ENCODE assay signal across 9 cellular contexts in the genomic region with DNA sequence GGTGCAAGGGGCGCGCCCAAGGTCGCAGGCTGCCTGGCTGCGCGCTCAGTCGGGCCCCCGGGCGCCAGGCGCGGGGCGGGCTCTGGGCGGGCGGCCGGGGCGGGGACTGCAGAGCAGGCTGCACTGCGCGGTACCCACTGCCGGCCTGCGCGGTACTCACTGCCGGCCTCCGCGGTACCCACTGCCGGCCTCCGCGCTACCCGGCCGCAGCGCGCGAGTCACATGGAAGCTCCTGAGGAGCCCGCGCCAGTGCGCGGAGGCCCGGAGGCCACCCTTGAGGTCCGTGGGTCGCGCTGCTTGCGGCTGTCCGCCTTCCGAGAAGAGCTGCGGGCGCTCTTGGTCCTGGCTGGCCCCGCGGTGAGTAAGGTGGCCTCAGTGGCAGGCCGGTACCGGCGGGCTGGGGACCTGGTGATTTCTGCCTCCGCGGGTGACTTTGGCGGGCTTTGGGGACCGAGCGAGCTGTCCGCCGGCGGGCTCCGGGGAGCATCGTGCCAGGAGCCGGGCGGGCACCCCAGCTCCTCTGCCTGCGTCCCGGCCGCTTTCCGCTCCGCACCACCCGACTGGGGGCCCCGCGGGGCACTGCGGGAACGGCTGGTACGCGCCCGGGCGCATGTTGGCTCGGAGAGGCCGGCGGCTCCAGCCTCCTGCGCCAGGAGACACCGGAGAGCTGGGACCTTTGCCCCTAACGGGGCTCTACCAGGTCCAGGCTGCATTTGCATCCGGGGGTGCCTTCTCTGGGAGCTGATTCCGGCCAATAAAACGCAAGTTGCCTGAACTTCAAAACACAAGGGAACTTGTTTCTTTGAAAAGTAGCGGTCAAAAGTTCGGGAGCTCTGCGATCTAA. TPM values are rescaled to one million over a fixed set of nuclear protein-coding genes. Genes with fewer than 3 reads are reported as not detected.
DNase-seq lines count a peak whose midpoint lies in the region; ATAC-seq and TF ChIP-seq lines count a peak whose summit lies in the region.
"Had no signal": no experiment of that assay in that cellular context is flagged by ENCODE, and none has a peak within 500 bp of the region (broad histone marks: within the 10 kb centered on the region; RNA-seq: fewer than 3 reads in every experiment).

TSS of gene SLC47A1 (plus strand) at position 137 of the 844 bp plus-strand sequence. CDS start at position 223, 86 bp downstream.

- H3K4me3 Mint-ChIP-seq in activated T-helper 1 cell treated with anti-CD3 and anti-CD28 coated beads, Interleukin-12 subunit alpha, Interleukin-12 subunit beta, Interleukin-2, Interleukin-4 antibody, amounts not matched to agents 30 ng/mL and 10 ng/mL and 1 ng/mL, durations not matched to agents 14 hours and 24 hours and 36 hours, result peak within 1 kb of the TSS; percentile 32

- peaks cover 46% of the 10 kb centered on the region for H3K27me3 Mint-ChIP-seq in activated T-helper 1 cell treated with anti-CD3 and anti-CD28 coated beads, Interleukin-12 subunit alpha, Interleukin-12 subunit beta, Interleukin-2, Interleukin-4 antibody, amounts not matched to agents 30 ng/mL and 10 ng/mL and 1 ng/mL, durations not matched to agents 14 hours and 24 hours and 36 hours (ENCODE audit: insufficient read depth)

- in situ Hi-C loops in HAP-1 (cut with MboI; ENCODE audit: low sequenced_read_pairs), result no loop called here

- WGBS in psoas muscle, 3 donors, result 1 to 2% (median 1%) methylated on average over 36 to 87 of the region's 87 CpGs

- no peak within 1 kb of the TSS for H3K27ac Mint-ChIP-seq in activated T-helper 1 cell treated with anti-CD3 and anti-CD28 coated beads, Interleukin-12 subunit alpha, Interleukin-12 subunit beta, Interleukin-2, Interleukin-4 antibody, amounts not matched to agents 30 ng/mL and 10 ng/mL and 1 ng/mL, durations not matched to agents 14 hours and 24 hours and 36 hours

- CTCF ChIA-PET in AG04450 (lab: Charles Lee), result interaction anchor here (1.4 kb wide), 1 partner anchor 233 kb away, joined by 3 read pairs; no protein-coding TSS in a partner anchor

- DNase-seq in AG04450 (ENCODE audit: low read depth, low spot score) (no peak), HAP-1 (ENCODE audit: low spot score in 2 of 2) (peak; percentile 37 to 66), left cardiac atrium (peak; percentile 29), psoas muscle (peak; percentile 58 to 75), NCI-H146 treated with DMSO at 0.1 percent for 48 hours (lab: John Stamatoyannopoulos, UW; ENCODE audit: unreplicated experiment) (no peak)
- no peak for DNase-seq in activated T-helper 1 cell treated with anti-CD3 and anti-CD28 coated beads, Interleukin-12 subunit alpha, Interleukin-12 subunit beta, Interleukin-2, Interleukin-4 antibody, amounts not matched to agents 30 ng/mL and 10 ng/mL and 1 ng/mL, durations not matched to agents 14 hours and 24 hours and 36 hours (ENCODE audit: low spot score)

- peaks cover 7% of the 10 kb centered on the region for H3K4me1 Mint-ChIP-seq in activated T-helper 1 cell treated with anti-CD3 and anti-CD28 coated beads, Interleukin-12 subunit alpha, Interleukin-12 subunit beta, Interleukin-2, Interleukin-4 antibody, amounts not matched to agents 30 ng/mL and 10 ng/mL and 1 ng/mL, durations not matched to agents 14 hours and 24 hours and 36 hours (ENCODE audit: low read depth)

- POLR2A ChIA-PET in AG04450 (lab: Yijun Ruan, JAX), result no interaction called here

- H3K4me3 ChIP-seq in AG04450 (ENCODE audit: low read depth, low read length) (peak within 1 kb of the TSS; percentile 17; the same call in 1 of the 2 replicates), HAP-1 (peak within 1 kb of the TSS; percentile 62), psoas muscle (peak within 1 kb of the TSS; percentile 79)

- no peaks in the 10 kb centered on the region for H3K36me3 ChIP-seq in HAP-1 (replicated peaks)
- no peaks in the 10 kb centered on the region for H3K36me3 ChIP-seq in psoas muscle (ENCODE audit: insufficient read depth in 1 of 2, low read depth in 1 of 2)

- TF ChIP-seq CTCF in AG04450 (IDR thresholded peaks at IDR 0.05; ENCODE audit: low read depth, low read length) (no peak), psoas muscle (IDR thresholded peaks at IDR 0.05) (no peak)

- H3K27me3 ChIP-seq in AG04450 (ENCODE audit: control insufficient read depth, insufficient read depth, low read length), result peaks cover 53% of the 10 kb centered on the region
- no peaks in the 10 kb centered on the region for H3K27me3 ChIP-seq in HAP-1 (ENCODE audit: low read depth)
- no peaks in the 10 kb centered on the region for H3K27me3 ChIP-seq in psoas muscle (ENCODE audit: insufficient read depth in 3 of 3, low read length in 2 of 3)

- H3K4me1 ChIP-seq in HAP-1, result peaks cover 10% of the 10 kb centered on the region
- peaks cover 31% of the 10 kb centered on the region for H3K4me1 ChIP-seq in psoas muscle

- ATAC-seq in left cardiac atrium, result peak; percentile 94 to 97
- ATAC-seq in psoas muscle, result peak; percentile 82 to 84 (median 82)
- no peak for ATAC-seq in HG02759 (IDR thresholded peaks at IDR 0.05; ENCODE audit: unreplicated experiment)
- no peak for ATAC-seq in GM19395 (IDR thresholded peaks at IDR 0.05; ENCODE audit: unreplicated experiment)

- H3K36me3 Mint-ChIP-seq in activated T-helper 1 cell treated with anti-CD3 and anti-CD28 coated beads, Interleukin-12 subunit alpha, Interleukin-12 subunit beta, Interleukin-2, Interleukin-4 antibody, amounts not matched to agents 30 ng/mL and 10 ng/mL and 1 ng/mL, durations not matched to agents 14 hours and 24 hours and 36 hours (ENCODE audit: low read depth), result no peaks in the 10 kb centered on the region

- H3K9me3 Mint-ChIP-seq in activated T-helper 1 cell treated with anti-CD3 and anti-CD28 coated beads, Interleukin-12 subunit alpha, Interleukin-12 subunit beta, Interleukin-2, Interleukin-4 antibody, amounts not matched to agents 30 ng/mL and 10 ng/mL and 1 ng/mL, durations not matched to agents 14 hours and 24 hours and 36 hours, result no peaks in the 10 kb centered on the region

- H3K27ac ChIP-seq in AG04450 (ENCODE audit: low read depth, low read length), result no peak within 1 kb of the TSS
- peak within 1 kb of the TSS; percentile 82 for H3K27ac ChIP-seq in psoas muscle
- H3K27ac ChIP-seq: epithelial cell of prostate had no signal

- H3K9me3 ChIP-seq in AG04450 (ENCODE audit: control insufficient read depth, insufficient read depth, low read length) (peaks cover 3% of the 10 kb centered on the region; the same call in 1 of the 2 replicates), HAP-1 (no peaks in the 10 kb centered on the region), psoas muscle (no peaks in the 10 kb centered on the region)

- intact Hi-C loops in activated T-helper 1 cell treated with anti-CD3 and anti-CD28 coated beads, Interleukin-12 subunit alpha, Interleukin-12 subunit beta, Interleukin-2, Interleukin-4 antibody, amounts not matched to agents 30 ng/mL and 10 ng/mL and 1 ng/mL, durations not matched to agents 14 hours and 24 hours and 36 hours (cut with micrococcal nuclease), result no loop called here
- intact Hi-C loops in left cardiac atrium (cut with DNase I) (no loop called here), psoas muscle (cut with DNase I) (loop anchor here in 1 of 2 donors (5.0 kb wide), 1 partner anchor 228 kb away; no protein-coding TSS in a partner anchor)

RNA-seq across cellular contexts. Expression of gene SLC47A1, which starts in this region (rescaled TPM):
- polyA plus RNA-seq in AG04450 (2011; rRNA removed) (0.06 TPM in 1 of 2 replicates, not detected in the other), psoas muscle (10 to 100 TPM; 13.0 to 29.1 (median 20.7) TPM)
- polyA minus RNA-seq in AG04450 (2011; rRNA and poly(A)+ RNA removed), result not detected in 2 replicates
- total RNA-seq in activated T-helper 1 cell treated with anti-CD3 and anti-CD28 coated beads, Interleukin-12 subunit alpha, Interleukin-12 subunit beta, Interleukin-2, Interleukin-4 antibody, amounts not matched to agents 30 ng/mL and 10 ng/mL and 1 ng/mL, durations not matched to agents 14 hours and 24 hours and 36 hours, result 0.26 and 0.44 TPM in 2 replicates
- total RNA-seq in left cardiac atrium (1 to 10 TPM; 1.4 to 1.7 TPM), psoas muscle (10 to 100 TPM; 27.7 to 57.3 (median 42.8) TPM)

Comparison
In these comparisons a context has a peak if more than half of its experiments do, and no peak if none do; other contexts are left out.
1. RNA of gene SLC47A1 (total RNA-seq): 27.7 to 57.3 TPM in psoas muscle; 1.4 to 1.7 TPM in left cardiac atrium and 0.26 to 0.44 TPM in activated T-helper 1 cell treated with anti-CD3 and anti-CD28 coated beads, Interleukin-12 subunit alpha, Interleukin-12 subunit beta, Interleukin-2, Interleukin-4 antibody, amounts not matched to agents 30 ng/mL and 10 ng/mL and 1 ng/mL, durations not matched to agents 14 hours and 24 hours and 36 hours; every median in the first group is over 10 times any median in the second.
2. RNA of gene SLC47A1 (polyA plus RNA-seq): 13.0 to 29.1 TPM in psoas muscle; 0.06 TPM in AG04450; every median in the first group is over 10 times any median in the second.
3. DNase-seq: peak in HAP-1 (2 of 2), left cardiac atrium (single experiment) and psoas muscle (2 of 2); none in AG04450 (single experiment), activated T-helper 1 cell treated with anti-CD3 and anti-CD28 coated beads, Interleukin-12 subunit alpha, Interleukin-12 subunit beta, Interleukin-2, Interleukin-4 antibody, amounts not matched to agents 30 ng/mL and 10 ng/mL and 1 ng/mL, durations not matched to agents 14 hours and 24 hours and 36 hours (single experiment) and NCI-H146 treated with DMSO at 0.1 percent for 48 hours (single experiment).
4. H3K4me3 ChIP-seq: peak in every context shown above with its lines; median percentile 79 in psoas muscle; 62 in HAP-1; 17 in AG04450.
5. ATAC-seq: peak in left cardiac atrium (2 of 2) and psoas muscle (4 of 4); none in HG02759 (single experiment) and GM19395 (single experiment).